Comparison of ENCODE assay signal across 8 cellular contexts in the genomic region with DNA sequence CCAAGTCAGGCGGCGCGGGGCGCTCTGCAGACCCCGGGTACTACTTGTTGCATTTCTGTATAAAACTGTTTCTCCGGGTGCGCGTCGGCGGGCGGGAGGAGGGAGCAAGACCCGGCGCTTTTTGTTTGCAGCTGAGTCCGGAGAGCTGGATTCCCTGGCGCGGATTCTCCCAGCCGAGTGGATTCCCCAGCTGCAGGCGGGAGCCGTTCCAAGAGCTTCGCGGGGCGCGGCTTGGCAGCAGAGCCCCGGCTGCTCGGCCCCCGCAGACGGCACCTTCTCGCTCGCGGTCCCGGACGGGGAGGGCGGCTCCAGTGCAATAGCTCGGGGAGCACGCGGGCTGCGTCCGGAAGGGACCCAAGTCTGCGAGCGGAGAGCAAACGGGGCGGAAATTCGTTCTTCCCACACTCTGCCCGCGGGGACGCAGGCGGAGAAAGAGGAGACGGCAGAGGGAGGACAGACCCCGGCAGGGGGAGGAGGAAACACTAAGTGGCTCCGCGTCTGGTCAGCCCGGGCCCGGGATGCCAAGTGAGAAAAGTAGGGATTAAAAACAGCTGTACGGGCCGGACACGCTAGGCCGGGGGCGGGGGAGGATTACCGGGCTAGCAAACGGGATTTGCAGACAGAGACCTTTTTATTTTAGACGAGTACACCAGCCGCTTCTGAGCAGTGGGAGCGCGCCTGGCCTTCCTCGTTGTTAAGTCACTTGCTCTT. TPM values are rescaled to one million over a fixed set of nuclear protein-coding genes. Genes with fewer than 3 reads are reported as not detected.
A peak's percentile ranks its signal among the peaks of the same experiment; 100 is the strongest.
DNase-seq lines count a peak whose midpoint lies in the region; ATAC-seq and TF ChIP-seq lines count a peak whose summit lies in the region.

Gene TRIL, minus strand, starts transcription at position 96 of the 711 bp plus-strand sequence. CDS start 284 bp downstream, outside the sequence.

- intact Hi-C loops in right lobe of liver (cut with DNase I) = no loop called here

- H3K4me1 Mint-ChIP-seq in stimulated activated naive CD8-positive, alpha-beta T cell treated with anti-CD3 and anti-CD28 coated beads, Interleukin-15, amount 100 ng/mL, for 72 hours = peaks cover 34% of the 10 kb centered on the region

- no peaks in the 10 kb centered on the region for H3K9me3 Mint-ChIP-seq in stimulated activated naive CD8-positive, alpha-beta T cell treated with anti-CD3 and anti-CD28 coated beads, Interleukin-15, amount 100 ng/mL, for 72 hours

- H3K36me3 ChIP-seq in ectodermal cell (ENCODE audit: control insufficient read depth, insufficient read depth, low read length) (no peaks in the 10 kb centered on the region), right lobe of liver (no peaks in the 10 kb centered on the region)

- ATAC-seq in right lobe of liver (peak in 2 of 4 donors; percentile 2 to 9), HG03439 (IDR thresholded peaks at IDR 0.05; ENCODE audit: unreplicated experiment) (no peak), HG02610 (IDR thresholded peaks at IDR 0.05; ENCODE audit: unreplicated experiment) (no peak)
- no peak for ATAC-seq in stimulated activated naive CD8-positive, alpha-beta T cell treated with anti-CD3 and anti-CD28 coated beads, Interleukin-15, amount 100 ng/mL, for 72 hours

- H3K4me3 Mint-ChIP-seq in stimulated activated naive CD8-positive, alpha-beta T cell treated with anti-CD3 and anti-CD28 coated beads, Interleukin-15, amount 100 ng/mL, for 72 hours = peak within 1 kb of the TSS; percentile 42 to 68

- no peak within 1 kb of the TSS for H3K27ac Mint-ChIP-seq in stimulated activated naive CD8-positive, alpha-beta T cell treated with anti-CD3 and anti-CD28 coated beads, Interleukin-15, amount 100 ng/mL, for 72 hours

- H3K27ac ChIP-seq in ectodermal cell (ENCODE audit: insufficient read depth, low read depth, low read length, poor library complexity, severe bottlenecking) (peak within 1 kb of the TSS; percentile 22), right lobe of liver (peak within 1 kb of the TSS in 1 of 3 donors; percentile 13)

- H3K9me3 ChIP-seq in ectodermal cell (ENCODE audit: control insufficient read depth, low read length) = no peaks in the 10 kb centered on the region
- no peaks in the 10 kb centered on the region for H3K9me3 ChIP-seq in right lobe of liver

- peaks cover 17% of the 10 kb centered on the region for H3K4me1 ChIP-seq in ectodermal cell (ENCODE audit: control insufficient read depth, insufficient read depth, low read length)
- peaks cover 0 to 33% (median 4%) of the 10 kb centered on the region in 4 donors for H3K4me1 ChIP-seq in right lobe of liver

- H3K27me3 ChIP-seq in ectodermal cell (ENCODE audit: control insufficient read depth, insufficient read depth, low read length, poor library complexity, severe bottlenecking) (peaks cover 40% of the 10 kb centered on the region), right lobe of liver (no peaks in the 10 kb centered on the region)

- DNase-seq in DMS79 treated with DMSO at 0.1 percent for 48 hours (lab: John Stamatoyannopoulos, UW) = peak; percentile 61
- DNase-seq in NCI-H526 (lab: John Stamatoyannopoulos, UW) = peak; percentile 24 to 77
- DNase-seq in right lobe of liver = peak; percentile 53 to 71 (median 57)
- DNase-seq in stimulated activated naive CD8-positive, alpha-beta T cell treated with anti-CD3 and anti-CD28 coated beads, Interleukin-15, amount 100 ng/mL, for 72 hours = peak in 1 of 2 donors; percentile 4
- DNase-seq in SIG-M5 treated with dmso at 0.1 percent for 504 hours (lab: John Stamatoyannopoulos, UW; ENCODE audit: unreplicated experiment) = no peak

- peak within 1 kb of the TSS; percentile 52 for H3K4me3 ChIP-seq in ectodermal cell (ENCODE audit: insufficient read depth, low read depth, low read length)
- peak within 1 kb of the TSS; percentile 50 to 52 (median 50) for H3K4me3 ChIP-seq in right lobe of liver

- TF ChIP-seq CTCF in right lobe of liver (IDR thresholded peaks at IDR 0.05) = no peak

- no peak for TF ChIP-seq POLR2A in right lobe of liver (IDR thresholded peaks at IDR 0.05)

- 1% methylated on average over 65 of the region's 65 CpGs for WGBS in ectodermal cell, 2 experiments
- 29% methylated on average over 26 of the region's 65 CpGs for WGBS in right lobe of liver (ENCODE audit: insufficient coverage, low coverage, low lambda C conversion rate, missing lambda C conversion rate)

- H3K27me3 Mint-ChIP-seq in stimulated activated naive CD8-positive, alpha-beta T cell treated with anti-CD3 and anti-CD28 coated beads, Interleukin-15, amount 100 ng/mL, for 72 hours = peaks cover 86% of the 10 kb centered on the region

RNA-seq across cellular contexts. Expression of gene TRIL, which starts in this region (rescaled TPM):
- polyA plus RNA-seq in ectodermal cell (2013, experiment 1 of 4) = 17.8 TPM
- polyA plus RNA-seq in ectodermal cell (2013, experiment 2 of 4) = 21.9 TPM
- polyA plus RNA-seq in ectodermal cell (2013, experiment 3 of 4) = 15.8 TPM
- polyA plus RNA-seq in ectodermal cell (2013, experiment 4 of 4) = 19.0 TPM
- under 1 TPM; 0.12 to 0.29 (median 0.21) TPM for total RNA-seq in right lobe of liver

Comparison
In these comparisons a context has a peak if more than half of its experiments do, and no peak if none do; other contexts are left out.
1. Peak in DNase-seq and H3K4me3 ChIP-seq in right lobe of liver; RNA of the gene not detected or under 1 TPM.